In the genomic region with DNA sequence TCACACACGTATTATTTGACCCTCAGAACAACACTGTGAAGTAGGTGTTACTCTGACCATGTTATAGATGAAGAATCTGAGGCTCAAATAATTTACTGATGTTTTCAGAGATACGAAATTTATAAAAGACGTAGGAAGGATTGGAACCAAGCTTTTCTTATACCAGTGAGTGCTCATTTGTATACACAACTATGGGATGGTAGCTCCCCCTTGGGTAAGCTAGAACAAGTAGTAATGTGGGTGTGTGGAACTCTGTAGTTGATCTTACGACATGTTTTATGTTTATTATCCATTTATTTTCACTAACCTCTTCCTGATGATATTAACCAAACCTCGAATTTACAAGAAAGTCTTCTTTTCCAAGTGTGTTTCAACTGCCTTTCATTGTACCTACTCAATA, we compare ENCODE assay signal across 8 cellular contexts.
"Had no signal": no experiment of that assay in that cellular context is flagged by ENCODE, and none has a peak within 500 bp of the region (broad histone marks: within the 10 kb centered on the region; RNA-seq: fewer than 3 reads in every experiment).

No MANE protein-coding gene starts in this region.

- H2AFZ ChIP-seq: GM23338 had no signal

- H3K4me1 ChIP-seq: HAP-1 had no signal

- H3K9me3 ChIP-seq: HAP-1 had no signal

- ATAC-seq: GM23338, HCT116, K562 had no signal

- H3K4me2 ChIP-seq: GM23338 had no signal

- DNase-seq: H7, HFFc6, IMR-90 had no signal

- H3K36me3 ChIP-seq: HAP-1 had no signal

- FAIRE-seq: K562 had no signal

- H3K27ac ChIP-seq: HL-60 had no signal

- H3K4me3 ChIP-seq: GM23338, HAP-1, K562 had no signal
